In the genomic region with DNA sequence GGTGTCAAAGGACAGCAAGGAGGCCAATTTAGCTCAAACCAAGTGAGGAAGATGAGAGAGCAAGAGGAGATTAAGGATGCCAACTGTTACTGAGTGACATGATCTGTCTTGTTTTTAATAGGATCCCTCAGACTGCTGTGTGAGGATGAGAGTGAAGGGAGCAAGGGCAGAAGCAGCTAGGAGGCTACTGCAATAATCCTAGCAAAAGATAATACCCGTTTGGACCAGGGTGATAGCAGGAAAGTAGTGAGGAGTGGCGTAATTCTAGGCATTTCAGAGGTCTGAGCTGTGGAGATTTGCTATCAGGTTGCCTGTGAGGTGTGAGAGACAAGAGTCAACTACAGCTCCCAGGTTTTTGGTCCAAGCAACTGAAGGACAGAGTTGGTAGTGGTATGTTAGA, we compare ENCODE assay signal across 18 cellular contexts. TPM values are rescaled to one million over a fixed set of nuclear protein-coding genes. Genes with fewer than 3 reads are reported as not detected.
A peak's percentile ranks its signal among the peaks of the same experiment; 100 is the strongest.
DNase-seq lines count a peak whose midpoint lies in the region; ATAC-seq, FAIRE-seq and TF ChIP-seq lines count a peak whose summit lies in the region.
"Had no signal": no experiment of that assay in that cellular context is flagged by ENCODE, and none has a peak within 500 bp of the region (broad histone marks: within the 10 kb centered on the region; RNA-seq: fewer than 3 reads in every experiment).

No MANE protein-coding gene starts in this region.

- TF ChIP-seq CTCF in CD8-positive, alpha-beta T cell (IDR thresholded peaks at IDR 0.05): no peak
- no peak for TF ChIP-seq CTCF in uterus (IDR thresholded peaks at IDR 0.05)

- DNase-seq in CD8-positive, alpha-beta T cell: no peak
- DNase-seq in epithelial cell of prostate (ENCODE audit: low read depth, low spot score) (no peak), GM12891 (ENCODE audit: insufficient read length, low spot score) (no peak), uterus (no peak)
- DNase-seq in natural killer cell treated with Interleukin-12 subunit alpha and Interleukin-12 subunit beta and Interleukin-15 and Interleukin-18, amount 100 ng/mL, for 72 hours (ENCODE audit: low spot score): no peak
- DNase-seq: activated CD4-positive, alpha-beta T cell treated with anti-CD3 and anti-CD28 coated beads, Interleukin-2, amount 50 U/mL, for 4 hours; activated gamma-delta T cell treated with Interleukin-2 at 50 U/mL for 16 hours; MG63; NCI-H187; NCI-H510A had no signal

- H3K27ac ChIP-seq in CD8-positive, alpha-beta T cell (ENCODE audit: low read depth, low read length): no peak overlapping the region
- peak overlapping the region; percentile 44 for H3K27ac ChIP-seq in epithelial cell of prostate
- no peak overlapping the region for H3K27ac ChIP-seq in uterus
- H3K27ac ChIP-seq: BLaER1 treated with 17β-estradiol and CSF1 and Interleukin-3, amounts not matched to agents 10 nM and 100 nM; SK-N-MC; thoracic aorta had no signal

- CTCF ChIA-PET in CD8-positive, alpha-beta T cell (lab: Charles Lee): interaction anchor here (1.4 to 6.2 kb wide), 3 partner anchors 12 to 27 kb away, joined by 4 to 37 read pairs (median 29); no protein-coding TSS in a partner anchor

- H3K27me3 ChIP-seq in CD8-positive, alpha-beta T cell (ENCODE audit: insufficient read depth, low read length): no peaks in the 10 kb centered on the region
- H3K27me3 ChIP-seq in uterus: no peaks in the 10 kb centered on the region
- H3K27me3 ChIP-seq: BLaER1 treated with 17β-estradiol and CSF1 and Interleukin-3, amounts not matched to agents 10 nM and 100 nM; MG63 had no signal

- peaks cover 57% of the 10 kb centered on the region for H3K4me1 Mint-ChIP-seq in CD8-positive, alpha-beta T cell (ENCODE audit: low read depth)
- H3K4me1 Mint-ChIP-seq in IgD-negative memory B cell: peaks cover 21 to 35% (median 29%) of the 10 kb centered on the region in 3 donors
- peaks cover 64 to 66% of the 10 kb centered on the region in 2 donors for H3K4me1 Mint-ChIP-seq in natural killer cell treated with Interleukin-12 subunit alpha and Interleukin-12 subunit beta and Interleukin-15 and Interleukin-18, amount 100 ng/mL, for 72 hours (ENCODE audit: low read depth in 2 of 2)

- TF ChIP-seq POLR2A in GM12891 (IDR thresholded peaks at IDR 0.05; ENCODE audit: low read depth, low read length) (no peak), uterus (IDR thresholded peaks at IDR 0.05) (no peak)

- H3K4me3 ChIP-seq in CD8-positive, alpha-beta T cell (ENCODE audit: low read depth, low read length): no peak overlapping the region
- H3K4me3 ChIP-seq in uterus: no peak overlapping the region
- H3K4me3 ChIP-seq: BLaER1 treated with 17β-estradiol and CSF1 and Interleukin-3, amounts not matched to agents 10 nM and 100 nM; GM23338; MG63; SK-N-MC; thoracic aorta had no signal

- no peak for FAIRE-seq in GM12891 (lab: Jason Lieb, UNC)
- FAIRE-seq: TTC549 had no signal

- intact Hi-C loops in CD8-positive, alpha-beta T cell (cut with DNase I, micrococcal nuclease): no loop called here
- intact Hi-C loops in uterus (cut with DNase I; ENCODE audit: low total_unique reads): no loop called here

- H3K9me3 ChIP-seq in CD8-positive, alpha-beta T cell (ENCODE audit: low read length): no peaks in the 10 kb centered on the region
- H3K9me3 ChIP-seq in uterus: no peaks in the 10 kb centered on the region
- H3K9me3 ChIP-seq: BLaER1 treated with 17β-estradiol and CSF1 and Interleukin-3, amounts not matched to agents 10 nM and 100 nM; MG63; thoracic aorta had no signal

- H3K27ac Mint-ChIP-seq in CD8-positive, alpha-beta T cell: peak overlapping the region; percentile 55
- peak overlapping the region in 2 of 3 donors; percentile 28 to 65 for H3K27ac Mint-ChIP-seq in IgD-negative memory B cell
- H3K27ac Mint-ChIP-seq in natural killer cell treated with Interleukin-12 subunit alpha and Interleukin-12 subunit beta and Interleukin-15 and Interleukin-18, amount 100 ng/mL, for 72 hours: peak overlapping the region; percentile 33 to 36

- no peaks in the 10 kb centered on the region for H3K9me3 Mint-ChIP-seq in CD8-positive, alpha-beta T cell
- H3K9me3 Mint-ChIP-seq in IgD-negative memory B cell: no peaks in the 10 kb centered on the region
- no peaks in the 10 kb centered on the region for H3K9me3 Mint-ChIP-seq in natural killer cell treated with Interleukin-12 subunit alpha and Interleukin-12 subunit beta and Interleukin-15 and Interleukin-18, amount 100 ng/mL, for 72 hours
- H3K9me3 Mint-ChIP-seq: brain, GM23338 had no signal

- peaks cover 9% of the 10 kb centered on the region for H3K4me1 ChIP-seq in CD8-positive, alpha-beta T cell (ENCODE audit: insufficient read depth, low read length)
- peaks cover 0 to 4% of the 10 kb centered on the region in 2 donors for H3K4me1 ChIP-seq in uterus

- POLR2A ChIA-PET in CD8-positive, alpha-beta T cell (lab: Charles Lee): interaction anchor here (1.0 to 1.2 kb wide), 2 partner anchors 56 to 413 kb away, joined by 3 read pairs; no protein-coding TSS in a partner anchor

- H3K27me3 Mint-ChIP-seq in CD8-positive, alpha-beta T cell (ENCODE audit: low read depth): no peaks in the 10 kb centered on the region
- no peaks in the 10 kb centered on the region for H3K27me3 Mint-ChIP-seq in IgD-negative memory B cell
- H3K27me3 Mint-ChIP-seq in natural killer cell treated with Interleukin-12 subunit alpha and Interleukin-12 subunit beta and Interleukin-15 and Interleukin-18, amount 100 ng/mL, for 72 hours: no peaks in the 10 kb centered on the region
- H3K27me3 Mint-ChIP-seq: brain had no signal

- no peak for ATAC-seq in CD8-positive, alpha-beta T cell
- ATAC-seq in natural killer cell treated with Interleukin-12 subunit alpha and Interleukin-12 subunit beta and Interleukin-15 and Interleukin-18, amount 100 ng/mL, for 72 hours: no peak
- ATAC-seq in HG03280 (IDR thresholded peaks at IDR 0.05; ENCODE audit: unreplicated experiment): no peak

- peaks cover 64% of the 10 kb centered on the region for H3K36me3 Mint-ChIP-seq in CD8-positive, alpha-beta T cell
- H3K36me3 Mint-ChIP-seq in IgD-negative memory B cell: peaks cover 2% of the 10 kb centered on the region
- H3K36me3 Mint-ChIP-seq in natural killer cell treated with Interleukin-12 subunit alpha and Interleukin-12 subunit beta and Interleukin-15 and Interleukin-18, amount 100 ng/mL, for 72 hours: peaks cover 40% of the 10 kb centered on the region

- H3K4me3 Mint-ChIP-seq in CD8-positive, alpha-beta T cell: no peak overlapping the region
- H3K4me3 Mint-ChIP-seq in IgD-negative memory B cell: no peak overlapping the region
- no peak overlapping the region for H3K4me3 Mint-ChIP-seq in natural killer cell treated with Interleukin-12 subunit alpha and Interleukin-12 subunit beta and Interleukin-15 and Interleukin-18, amount 100 ng/mL, for 72 hours
- H3K4me3 Mint-ChIP-seq: brain, GM23338 had no signal

- peaks cover 11% of the 10 kb centered on the region for H3K36me3 ChIP-seq in CD8-positive, alpha-beta T cell (ENCODE audit: insufficient read depth, low read length)
- no peaks in the 10 kb centered on the region for H3K36me3 ChIP-seq in uterus

TF ChIP-seq in GM12891, 5 proteins besides CTCF, POLR2A, EP300 and RAD21:
- TF ChIP-seq SPI1 (IDR thresholded peaks at IDR 0.05; ENCODE audit: low read depth, low read length): no peak
- no peak for TF ChIP-seq POU2F2 (IDR thresholded peaks at IDR 0.05; ENCODE audit: low read depth, low read length)
- no peak for TF ChIP-seq POLR2AphosphoS5 (IDR thresholded peaks at IDR 0.05; ENCODE audit: low read depth, low read length)
- no peak for TF ChIP-seq PAX5 (IDR thresholded peaks at IDR 0.05; ENCODE audit: insufficient read depth, low read length, severe bottlenecking)
- no peak for TF ChIP-seq TAF1 (IDR thresholded peaks at IDR 0.05; ENCODE audit: low read depth, low read length)

RNA-seq across cellular contexts. Expression of a gene that starts 14.7 kb away (rescaled TPM):
- total RNA-seq in CD8-positive, alpha-beta T cell: 100 to 1,000 TPM; 108 to 112 TPM
- polyA plus RNA-seq in IgD-negative memory B cell: 125 TPM
- total RNA-seq in natural killer cell treated with Interleukin-12 subunit alpha and Interleukin-12 subunit beta and Interleukin-15 and Interleukin-18, amount 100 ng/mL, for 72 hours: 100 to 1,000 TPM; 198 to 240 TPM
- 104 TPM for polyA plus RNA-seq in GM12891 (2012; ENCODE audit: low read depth, missing spikeins)
- 100 to 1,000 TPM in 1 of 4 donors, 10 to 100 TPM in 3; 45.6 to 124 (median 62.9) TPM for total RNA-seq in uterus

RNA-seq across cellular contexts. Expression of a gene that starts 55.3 kb away (rescaled TPM):
- 10 to 100 TPM; 19.0 to 20.8 TPM for total RNA-seq in CD8-positive, alpha-beta T cell
- polyA plus RNA-seq in IgD-negative memory B cell: 18.9 TPM
- 10 to 100 TPM; 31.2 to 33.8 TPM for total RNA-seq in natural killer cell treated with Interleukin-12 subunit alpha and Interleukin-12 subunit beta and Interleukin-15 and Interleukin-18, amount 100 ng/mL, for 72 hours
- 10.1 TPM for polyA plus RNA-seq in GM12891 (2012; ENCODE audit: low read depth, missing spikeins)
- total RNA-seq in uterus: 10 to 100 TPM in 1 of 4 donors, 1 to 10 TPM in 3; 1.5 to 19.8 (median 6.1) TPM
